ENCODE assay signal across 21 cellular contexts in the genomic region with DNA sequence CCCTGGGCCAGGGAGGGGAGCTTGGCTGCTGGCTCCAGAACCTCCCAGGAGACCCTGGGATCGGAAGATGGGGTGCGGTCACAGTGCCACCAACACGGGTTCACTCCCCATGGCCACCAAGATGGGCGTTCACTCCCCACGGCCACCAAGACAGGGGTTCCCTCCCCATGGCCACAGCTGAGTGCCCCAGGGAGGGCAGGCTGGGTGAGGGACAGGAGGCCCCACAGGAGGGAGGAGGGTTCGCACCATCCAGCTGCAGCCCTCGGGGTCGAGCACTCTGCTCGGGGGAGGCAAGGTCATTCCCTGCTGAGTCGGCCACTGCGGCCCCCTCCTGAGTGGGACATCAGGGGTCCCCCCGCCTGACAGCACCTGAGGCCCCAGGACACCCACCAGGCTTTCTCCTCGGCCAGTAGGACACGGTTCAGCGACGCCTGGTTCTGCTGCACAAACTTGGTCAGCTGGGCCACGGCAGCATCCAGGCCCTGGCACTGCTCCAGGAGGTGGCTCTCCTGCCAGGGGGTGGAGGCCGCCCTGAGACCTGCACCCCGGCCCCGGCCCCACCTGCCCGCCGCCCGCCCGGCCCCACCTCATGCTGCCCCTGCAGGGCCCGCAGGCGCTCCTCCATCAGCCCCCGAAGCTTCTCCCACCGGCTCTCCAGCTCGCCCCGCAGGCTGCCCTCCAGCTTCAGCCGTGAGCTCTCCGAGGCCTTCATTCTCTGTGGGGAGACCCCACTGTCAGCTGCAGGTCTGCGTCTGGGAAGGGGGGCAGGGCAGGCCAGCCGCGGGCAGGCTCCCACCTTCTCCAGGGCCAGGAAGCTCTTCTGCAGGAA.
"Had no signal": no experiment of that assay in that cellular context is flagged by ENCODE, and none has a peak within 500 bp of the region (broad histone marks: within the 10 kb centered on the region; RNA-seq: fewer than 3 reads in every experiment).

No MANE protein-coding gene starts in this region.

- H3K9me3 Mint-ChIP-seq: activated CD4-positive, alpha-beta memory T cell treated with anti-CD3 and anti-CD28 coated beads, Interleukin-2, amount 10 ng/mL, durations not matched to agents 7 days and 5 days; activated CD4-positive, alpha-beta T cell treated with anti-CD3 and anti-CD28 coated beads, Interleukin-2, amount 10 ng/mL, durations not matched to agents 24 days and 14 days; activated naive CD4-positive, alpha-beta T cell treated with anti-CD3 and anti-CD28 coated beads for 36 hours; activated naive CD8-positive, alpha-beta T cell treated with anti-CD3 and anti-CD28 coated beads, Interleukin-2, amount 10 ng/mL, durations not matched to agents 7 days and 5 days; activated T-cell treated with anti-CD3 and anti-CD28 coated beads, Interleukin-2, amount 50 U/mL, for 72 hours; endodermal cell; memory B cell; stimulated activated naive B cell treated with anti-CD40 and anti-IgM and Interleukin-4, amounts not matched to agents 10 μg/mL and 1 μg/mL and 100 μg/mL, for 72 hours had no signal

- H3K27ac Mint-ChIP-seq: activated CD4-positive, alpha-beta memory T cell treated with anti-CD3 and anti-CD28 coated beads, Interleukin-2, amount 10 ng/mL, durations not matched to agents 7 days and 5 days; activated CD4-positive, alpha-beta T cell treated with anti-CD3 and anti-CD28 coated beads, Interleukin-2, amount 10 ng/mL, durations not matched to agents 24 days and 14 days; activated naive CD4-positive, alpha-beta T cell treated with anti-CD3 and anti-CD28 coated beads for 36 hours; activated naive CD8-positive, alpha-beta T cell treated with anti-CD3 and anti-CD28 coated beads, Interleukin-2, amount 10 ng/mL, durations not matched to agents 7 days and 5 days; activated T-cell treated with anti-CD3 and anti-CD28 coated beads, Interleukin-2, amount 50 U/mL, for 72 hours; endodermal cell; memory B cell had no signal

- H3K4me1 Mint-ChIP-seq: activated CD4-positive, alpha-beta memory T cell treated with anti-CD3 and anti-CD28 coated beads, Interleukin-2, amount 10 ng/mL, durations not matched to agents 7 days and 5 days; activated CD4-positive, alpha-beta T cell treated with anti-CD3 and anti-CD28 coated beads, Interleukin-2, amount 10 ng/mL, durations not matched to agents 24 days and 14 days; activated naive CD8-positive, alpha-beta T cell treated with anti-CD3 and anti-CD28 coated beads, Interleukin-2, amount 10 ng/mL, durations not matched to agents 7 days and 5 days; endodermal cell; memory B cell; stimulated activated naive B cell treated with anti-CD40 and anti-IgM and Interleukin-4, amounts not matched to agents 10 μg/mL and 1 μg/mL and 100 μg/mL, for 72 hours had no signal

- ATAC-seq: activated CD4-positive, CD25-positive, alpha-beta regulatory T cell treated with anti-CD3 and anti-CD28 coated beads, Interleukin-2, amount 50 U/mL, for 24 hours; activated T-cell treated with anti-CD3 and anti-CD28 coated beads, Interleukin-2, amount 50 U/mL, for 72 hours; gastroesophageal sphincter; heart left ventricle; left cardiac atrium; sciatic nerve; stimulated activated naive B cell treated with anti-CD40 and anti-IgM and Interleukin-4, amounts not matched to agents 10 μg/mL and 1 μg/mL and 100 μg/mL, for 72 hours had no signal

- DNase-seq: activated CD4-positive, alpha-beta memory T cell treated with anti-CD3 and anti-CD28 coated beads, Interleukin-2, amount 10 ng/mL, durations not matched to agents 7 days and 5 days; activated CD4-positive, alpha-beta T cell treated with anti-CD3 and anti-CD28 coated beads, Interleukin-2, amount 10 ng/mL, durations not matched to agents 24 days and 14 days; activated effector memory CD4-positive, alpha-beta T cell treated with Interleukin-2 at 50 U/mL for 16 hours; activated naive CD4-positive, alpha-beta T cell treated with anti-CD3 and anti-CD28 coated beads for 36 hours; activated naive CD8-positive, alpha-beta T cell treated with anti-CD3 and anti-CD28 coated beads, Interleukin-2, amount 10 ng/mL, durations not matched to agents 7 days and 5 days; activated T-cell treated with anti-CD3 and anti-CD28 coated beads, Interleukin-2, amount 50 U/mL, for 72 hours; amniotic stem cell; colonic mucosa; endodermal cell; esophagus squamous epithelium; heart left ventricle; islet precursor cell; left cardiac atrium; occipital lobe; small intestine; stimulated activated CD8-positive, alpha-beta memory T cell treated with anti-CD3 and anti-CD28 coated beads, Interleukin-4, amount 100 ng/mL, for 48 hours; stimulated activated naive B cell treated with anti-CD40 and anti-IgM and Interleukin-4, amounts not matched to agents 10 μg/mL and 1 μg/mL and 100 μg/mL, for 72 hours had no signal

- H3K4me3 Mint-ChIP-seq: activated CD4-positive, alpha-beta memory T cell treated with anti-CD3 and anti-CD28 coated beads, Interleukin-2, amount 10 ng/mL, durations not matched to agents 7 days and 5 days; activated CD4-positive, alpha-beta T cell treated with anti-CD3 and anti-CD28 coated beads, Interleukin-2, amount 10 ng/mL, durations not matched to agents 24 days and 14 days; activated naive CD4-positive, alpha-beta T cell treated with anti-CD3 and anti-CD28 coated beads for 36 hours; activated naive CD8-positive, alpha-beta T cell treated with anti-CD3 and anti-CD28 coated beads, Interleukin-2, amount 10 ng/mL, durations not matched to agents 7 days and 5 days; activated T-cell treated with anti-CD3 and anti-CD28 coated beads, Interleukin-2, amount 50 U/mL, for 72 hours; endodermal cell; memory B cell; stimulated activated naive B cell treated with anti-CD40 and anti-IgM and Interleukin-4, amounts not matched to agents 10 μg/mL and 1 μg/mL and 100 μg/mL, for 72 hours had no signal

- H3K27me3 Mint-ChIP-seq: activated CD4-positive, alpha-beta memory T cell treated with anti-CD3 and anti-CD28 coated beads, Interleukin-2, amount 10 ng/mL, durations not matched to agents 7 days and 5 days; activated CD4-positive, alpha-beta T cell treated with anti-CD3 and anti-CD28 coated beads, Interleukin-2, amount 10 ng/mL, durations not matched to agents 24 days and 14 days; activated naive CD8-positive, alpha-beta T cell treated with anti-CD3 and anti-CD28 coated beads, Interleukin-2, amount 10 ng/mL, durations not matched to agents 7 days and 5 days; memory B cell; stimulated activated naive B cell treated with anti-CD40 and anti-IgM and Interleukin-4, amounts not matched to agents 10 μg/mL and 1 μg/mL and 100 μg/mL, for 72 hours had no signal
